In genomic region chr16:71429581-71429980, GRCh38 we compare ENCODE assay signal across 10 cellular contexts. TPM values are rescaled to one million over a fixed set of nuclear protein-coding genes. Genes with fewer than 3 reads are reported as not detected.
"Had no signal": no experiment of that assay in that cellular context is flagged by ENCODE, and none has a peak within 500 bp of the region (broad histone marks: within the 10 kb centered on the region; RNA-seq: fewer than 3 reads in every experiment).

No MANE protein-coding gene starts in this region.

- ATAC-seq: GM23338, HCT116 had no signal

- H3K4me2 ChIP-seq: GM23338 had no signal

- DNase-seq: GOT3, H7, H9, HCEC 1CT had no signal

- H3K4me3 Mint-ChIP-seq: GM23338, H9 had no signal

- H3K36me3 ChIP-seq: HAP-1 had no signal

- H3K9ac ChIP-seq: GM23248 had no signal

- H3K27ac ChIP-seq: GM23248 had no signal

- H3K4me3 ChIP-seq: GM23248, GM23338, HAP-1 had no signal

- H3K4me1 ChIP-seq: HAP-1 had no signal

- H2AFZ ChIP-seq: GM23248, GM23338 had no signal

- H3K27ac Mint-ChIP-seq: GM23338, H9 had no signal

- H3K9me3 ChIP-seq: HAP-1 had no signal

RNA-seq across cellular contexts. Expression of gene TLE7, which starts 12.3 kb away (rescaled TPM):
- total RNA-seq: GM23248, H1, H4, H7, H9 had no signal
- polyA plus RNA-seq: GM23248 had no signal
